In genomic region chr10:75165684-75166622, GRCh38 we compare ENCODE assay signal across 8 cellular contexts. TPM values are rescaled to one million over a fixed set of nuclear protein-coding genes. Genes with fewer than 3 reads are reported as not detected.
DNase-seq lines count a peak whose midpoint lies in the region; ATAC-seq lines count a peak whose summit lies in the region.

No MANE protein-coding gene starts in this region.

- CTCF ChIA-PET in activated naive CD4-positive, alpha-beta T cell treated with anti-CD3 and anti-CD28 coated beads, Interleukin-2, amount 10 ng/mL, durations not matched to agents 7 days and 5 days (lab: Charles Lee) = interaction anchor here (1.0 to 2.7 kb wide), 3 partner anchors 39 to 69 kb away, joined by 3 to 10 read pairs (median 5); partner anchors contain the start of gene COMTD1

- peaks cover 40% of the 10 kb centered on the region for H3K4me1 Mint-ChIP-seq in activated naive CD4-positive, alpha-beta T cell treated with anti-CD3 and anti-CD28 coated beads, Interleukin-2, amount 10 ng/mL, durations not matched to agents 7 days and 5 days
- peaks cover 29% of the 10 kb centered on the region for H3K4me1 Mint-ChIP-seq in T-helper 17 cell
- H3K4me1 Mint-ChIP-seq in stimulated activated naive CD8-positive, alpha-beta T cell treated with anti-CD3 and anti-CD28 coated beads, Interleukin-15, Interleukin-2, amounts not matched to agents 100 ng/mL and 50 ng/mL, for 24 hours (ENCODE audit: low read depth) = peaks cover 56% of the 10 kb centered on the region

- H3K36me3 Mint-ChIP-seq in activated naive CD4-positive, alpha-beta T cell treated with anti-CD3 and anti-CD28 coated beads, Interleukin-2, amount 10 ng/mL, durations not matched to agents 7 days and 5 days = peaks cover 22% of the 10 kb centered on the region
- peaks cover 2% of the 10 kb centered on the region for H3K36me3 Mint-ChIP-seq in T-helper 17 cell (ENCODE audit: low read depth)
- H3K36me3 Mint-ChIP-seq in stimulated activated naive CD8-positive, alpha-beta T cell treated with anti-CD3 and anti-CD28 coated beads, Interleukin-15, Interleukin-2, amounts not matched to agents 100 ng/mL and 50 ng/mL, for 24 hours (ENCODE audit: low read depth) = peaks cover 35% of the 10 kb centered on the region

- H3K27ac Mint-ChIP-seq in activated naive CD4-positive, alpha-beta T cell treated with anti-CD3 and anti-CD28 coated beads, Interleukin-2, amount 10 ng/mL, durations not matched to agents 7 days and 5 days = peak overlapping the region; percentile 91
- H3K27ac Mint-ChIP-seq in T-helper 17 cell = peak overlapping the region; percentile 84
- peak overlapping the region; percentile 84 for H3K27ac Mint-ChIP-seq in stimulated activated naive CD8-positive, alpha-beta T cell treated with anti-CD3 and anti-CD28 coated beads, Interleukin-15, Interleukin-2, amounts not matched to agents 100 ng/mL and 50 ng/mL, for 24 hours

- H3K27me3 Mint-ChIP-seq in activated naive CD4-positive, alpha-beta T cell treated with anti-CD3 and anti-CD28 coated beads, Interleukin-2, amount 10 ng/mL, durations not matched to agents 7 days and 5 days = no peaks in the 10 kb centered on the region
- H3K27me3 Mint-ChIP-seq in T-helper 17 cell = no peaks in the 10 kb centered on the region
- H3K27me3 Mint-ChIP-seq in stimulated activated naive CD8-positive, alpha-beta T cell treated with anti-CD3 and anti-CD28 coated beads, Interleukin-15, Interleukin-2, amounts not matched to agents 100 ng/mL and 50 ng/mL, for 24 hours = no peaks in the 10 kb centered on the region

- no peaks in the 10 kb centered on the region for H3K9me3 ChIP-seq in T-helper 17 cell (ENCODE audit: control insufficient read depth, low read length, poor library complexity, severe bottlenecking)

- DNase-seq in activated naive CD4-positive, alpha-beta T cell treated with anti-CD3 and anti-CD28 coated beads, Interleukin-2, amount 10 ng/mL, durations not matched to agents 7 days and 5 days = peak; percentile 28
- DNase-seq in activated naive CD4-positive, alpha-beta T cell (lab: John Stamatoyannopoulos, UW) = no peak
- DNase-seq in T-helper 17 cell = no peak
- DNase-seq in NCI-H345 treated with DMSO at 0.1 percent for 48 hours (lab: John Stamatoyannopoulos, UW; ENCODE audit: unreplicated experiment) = no peak
- no peak for DNase-seq in NCI-H1436 (lab: John Stamatoyannopoulos, UW)
- no peak for DNase-seq in posterior cingulate gyrus

- intact Hi-C loops in posterior cingulate gyrus (cut with DNase I) = no loop called here

- ATAC-seq in HG03066 (IDR thresholded peaks at IDR 0.05; ENCODE audit: low read depth, unreplicated experiment) (peak; percentile 81), T-helper 17 cell (peak; percentile 73)

- peak overlapping the region; percentile 34 for H3K4me3 Mint-ChIP-seq in activated naive CD4-positive, alpha-beta T cell treated with anti-CD3 and anti-CD28 coated beads, Interleukin-2, amount 10 ng/mL, durations not matched to agents 7 days and 5 days
- peak overlapping the region; percentile 79 for H3K4me3 Mint-ChIP-seq in T-helper 17 cell
- peak overlapping the region; percentile 68 for H3K4me3 Mint-ChIP-seq in stimulated activated naive CD8-positive, alpha-beta T cell treated with anti-CD3 and anti-CD28 coated beads, Interleukin-15, Interleukin-2, amounts not matched to agents 100 ng/mL and 50 ng/mL, for 24 hours

- H3K9me3 Mint-ChIP-seq in activated naive CD4-positive, alpha-beta T cell treated with anti-CD3 and anti-CD28 coated beads, Interleukin-2, amount 10 ng/mL, durations not matched to agents 7 days and 5 days = no peaks in the 10 kb centered on the region
- no peaks in the 10 kb centered on the region for H3K9me3 Mint-ChIP-seq in stimulated activated naive CD8-positive, alpha-beta T cell treated with anti-CD3 and anti-CD28 coated beads, Interleukin-15, Interleukin-2, amounts not matched to agents 100 ng/mL and 50 ng/mL, for 24 hours

RNA-seq across cellular contexts. Expression of gene VDAC2, which starts 44.6 kb away (rescaled TPM):
- total RNA-seq in T-helper 17 cell = 100 to 1,000 TPM; 109 to 117 TPM

RNA-seq across cellular contexts. Expression of gene SAMD8, which starts 54.5 kb away (rescaled TPM):
- 10 to 100 TPM; 25.2 to 34.2 TPM for total RNA-seq in T-helper 17 cell
